ENCODE assay signal across 8 cellular contexts in genomic region chr3:194133661-194134230, GRCh38. TPM values are rescaled to one million over a fixed set of nuclear protein-coding genes. Genes with fewer than 3 reads are reported as not detected.
A peak's percentile ranks its signal among the peaks of the same experiment; 100 is the strongest.
DNase-seq lines count a peak whose midpoint lies in the region; ATAC-seq, FAIRE-seq and TF ChIP-seq lines count a peak whose summit lies in the region.

No MANE protein-coding gene starts in this region.

- H3K4me1 Mint-ChIP-seq in Caco-2 (ENCODE audit: low read depth, unreplicated experiment) (peaks cover 28% of the 10 kb centered on the region), activated B cell treated with CpG ODN at 0.5 μM for 24 hours (peaks cover 70% of the 10 kb centered on the region)
- peaks cover 30 to 70% (median 49%) of the 10 kb centered on the region in 4 donors for H3K4me1 Mint-ChIP-seq in naive thymus-derived CD8-positive, alpha-beta T cell

- CTCF ChIA-PET in Caco-2 (lab: Charles Lee) (interaction anchor here (0.6 to 3.0 kb wide), 5 partner anchors 8 to 468 kb away, joined by 3 to 23 read pairs (median 5); no protein-coding TSS in a partner anchor), activated B cell treated with CpG ODN at 0.5 μM for 24 hours (lab: Charles Lee) (interaction anchor here (1.5 to 6.8 kb wide), 3 partner anchors 30 to 182 kb away, joined by 3 to 44 read pairs (median 43); no protein-coding TSS in a partner anchor)

- DNase-seq in Caco-2 = peak; percentile 76 to 84
- peak; percentile 53 for DNase-seq in activated B cell treated with CpG ODN at 0.5 μM for 24 hours
- no peak for DNase-seq in esophagus muscularis mucosa (ENCODE audit: extremely low spot score)
- DNase-seq in naive thymus-derived CD8-positive, alpha-beta T cell = peak in 1 of 10 donors; percentile 21
- peak; percentile 35 for DNase-seq in urothelium cell line (ENCODE audit: low spot score)

- H3K27me3 Mint-ChIP-seq in Caco-2 (ENCODE audit: insufficient read depth, unreplicated experiment) (no peaks in the 10 kb centered on the region), activated B cell treated with CpG ODN at 0.5 μM for 24 hours (peaks cover 1% of the 10 kb centered on the region)
- peaks cover 23 to 71% (median 43%) of the 10 kb centered on the region in 5 donors for H3K27me3 Mint-ChIP-seq in naive thymus-derived CD8-positive, alpha-beta T cell

- intact Hi-C loops in Caco-2 (cut with micrococcal nuclease; ENCODE audit: unreplicated experiment) (loop anchor here (2.0 kb wide), 3 partner anchors 63 to 469 kb away; no protein-coding TSS in a partner anchor), activated B cell treated with CpG ODN at 0.5 μM for 24 hours (cut with micrococcal nuclease) (loop anchor here (5.0 to 10.0 kb wide), 3 partner anchors 351 to 449 kb away; partner anchors contain the start of gene ATP13A3), esophagus muscularis mucosa (cut with DNase I) (loop anchor here (2.0 to 10.0 kb wide), 3 partner anchors 61 to 269 kb away; no protein-coding TSS in a partner anchor)

- peak overlapping the region; percentile 95 for H3K27ac Mint-ChIP-seq in Caco-2 (ENCODE audit: unreplicated experiment)
- H3K27ac Mint-ChIP-seq in activated B cell treated with CpG ODN at 0.5 μM for 24 hours = peak overlapping the region; percentile 97
- H3K27ac Mint-ChIP-seq in naive thymus-derived CD8-positive, alpha-beta T cell = peak overlapping the region; percentile 1 to 96 (median 62)

- 6% methylated on average over 41 of the region's 41 CpGs for WGBS in HUES64
- 10% methylated on average over 36 of the region's 41 CpGs for WGBS in esophagus muscularis mucosa

- peak overlapping the region; percentile 61 for H3K4me3 ChIP-seq in Caco-2 (ENCODE audit: low read depth, low read length)
- peak overlapping the region; percentile 39 for H3K4me3 ChIP-seq in HUES64 (ENCODE audit: low read length)
- H3K4me3 ChIP-seq in esophagus muscularis mucosa = peak overlapping the region; percentile 74 to 80 (median 76)

- H3K9me3 ChIP-seq in Caco-2 = no peaks in the 10 kb centered on the region
- no peaks in the 10 kb centered on the region for H3K9me3 ChIP-seq in HUES64 (ENCODE audit: insufficient read depth, low read depth, low read length)
- H3K9me3 ChIP-seq in esophagus muscularis mucosa = no peaks in the 10 kb centered on the region

- H3K36me3 Mint-ChIP-seq in Caco-2 (ENCODE audit: insufficient read depth, unreplicated experiment) = peaks cover 60% of the 10 kb centered on the region
- H3K36me3 Mint-ChIP-seq in activated B cell treated with CpG ODN at 0.5 μM for 24 hours (ENCODE audit: low read depth) = peaks cover 4% of the 10 kb centered on the region
- H3K36me3 Mint-ChIP-seq in naive thymus-derived CD8-positive, alpha-beta T cell = peaks cover 0 to 2% (median 0%) of the 10 kb centered on the region in 3 donors

- H3K9me3 Mint-ChIP-seq in Caco-2 (ENCODE audit: unreplicated experiment) (no peaks in the 10 kb centered on the region), activated B cell treated with CpG ODN at 0.5 μM for 24 hours (no peaks in the 10 kb centered on the region)
- H3K9me3 Mint-ChIP-seq in naive thymus-derived CD8-positive, alpha-beta T cell = no peaks in the 10 kb centered on the region

- TF ChIP-seq POLR2A in esophagus muscularis mucosa (IDR thresholded peaks at IDR 0.05; ENCODE audit: low read depth) = no peak
- TF ChIP-seq POLR2A in GM18505 (IDR thresholded peaks at IDR 0.05; ENCODE audit: borderline replicate concordance, extremely low read depth, insufficient read depth, insufficient read length) = no peak

- H3K4me3 Mint-ChIP-seq in Caco-2 (ENCODE audit: unreplicated experiment) = peak overlapping the region; percentile 91
- H3K4me3 Mint-ChIP-seq in activated B cell treated with CpG ODN at 0.5 μM for 24 hours = peak overlapping the region; percentile 87
- H3K4me3 Mint-ChIP-seq in naive thymus-derived CD8-positive, alpha-beta T cell = peak overlapping the region; percentile 71 to 93 (median 85)

- peak overlapping the region; percentile 2; the same call in 1 of the 2 replicates for H3K9ac ChIP-seq in HUES64 (ENCODE audit: low read depth, low read length)

- FAIRE-seq in urothelium cell line (lab: Jason Lieb, UNC) = no peak

- H3K36me3 ChIP-seq in Caco-2 (ENCODE audit: control insufficient read depth, insufficient read depth, low read length) = peaks cover 7% of the 10 kb centered on the region
- peaks cover 6% of the 10 kb centered on the region; the same call in 1 of the 2 replicates for H3K36me3 ChIP-seq in HUES64 (ENCODE audit: insufficient read depth, low read length)
- H3K36me3 ChIP-seq in esophagus muscularis mucosa = peaks cover 0 to 9% (median 0%) of the 10 kb centered on the region in 4 donors

- BruUV-seq in Caco-2 (replicated peaks; lab: Mats Ljungman, UMichigan) = no TSS peak

- POLR2A ChIA-PET in Caco-2 (lab: Charles Lee) (interaction anchor here (0.5 to 3.0 kb wide), 12 partner anchors 10 to 353 kb away, joined by 3 to 25 read pairs (median 4); no protein-coding TSS in a partner anchor), activated B cell treated with CpG ODN at 0.5 μM for 24 hours (lab: Charles Lee) (interaction anchor here (0.7 to 15.3 kb wide), 7 partner anchors 28 to 173 kb away, joined by 3 to 465 read pairs (median 4); no protein-coding TSS in a partner anchor)
- POLR2A ChIA-PET in naive thymus-derived CD8-positive, alpha-beta T cell (lab: Charles Lee) = interaction anchor here (1.8 kb wide), 1 partner anchor 29 kb away, joined by 5 read pairs; no protein-coding TSS in a partner anchor

- no peak for TF ChIP-seq CTCF in Caco-2 (IDR thresholded peaks at IDR 0.05; ENCODE audit: insufficient read depth in 1 of 2, low read depth in 1 of 2, low read length in 1 of 2, severe bottlenecking in 1 of 2, unreplicated experiment in 1 of 2)
- no peak for TF ChIP-seq CTCF in activated B cell treated with CpG ODN at 0.5 μM for 24 hours (IDR thresholded peaks at IDR 0.05)
- no peak for TF ChIP-seq CTCF in esophagus muscularis mucosa (IDR thresholded peaks at IDR 0.05)

- H3K27ac ChIP-seq in HUES64 (ENCODE audit: low read depth, low read length) (peak overlapping the region; percentile 54; the same call in 1 of the 2 replicates), esophagus muscularis mucosa (replicated peaks in 1 of 4) (peak overlapping the region; percentile 93 to 98 (median 96))

- H3K4me1 ChIP-seq in Caco-2 = peaks cover 40% of the 10 kb centered on the region
- peaks cover 61% of the 10 kb centered on the region for H3K4me1 ChIP-seq in HUES64 (ENCODE audit: insufficient read depth, low read length)
- H3K4me1 ChIP-seq in esophagus muscularis mucosa = peaks cover 34 to 81% (median 69%) of the 10 kb centered on the region in 4 donors

- ATAC-seq in activated B cell treated with CpG ODN at 0.5 μM for 24 hours (ENCODE audit: low read depth) = no peak
- ATAC-seq in naive thymus-derived CD8-positive, alpha-beta T cell = no peak
- no peak for ATAC-seq in HG03521 (IDR thresholded peaks at IDR 0.05; ENCODE audit: unreplicated experiment)
- no peak for ATAC-seq in GM18505 (IDR thresholded peaks at IDR 0.05; ENCODE audit: unreplicated experiment)

- H3K27me3 ChIP-seq in Caco-2 (replicated peaks; ENCODE audit: control insufficient read depth, insufficient read depth, low read length) (no peaks in the 10 kb centered on the region), HUES64 (ENCODE audit: insufficient read depth, low read length) (peaks cover 44% of the 10 kb centered on the region), esophagus muscularis mucosa (no peaks in the 10 kb centered on the region)

- no peak for TF ChIP-seq EP300 in esophagus muscularis mucosa (IDR thresholded peaks at IDR 0.05)

RNA-seq across cellular contexts. Expression of gene HES1, which starts 2.2 kb away (rescaled TPM):
- 123 and 128 TPM in 2 replicates for total RNA-seq in Caco-2 (2022)
- 22.4 TPM for polyA plus RNA-seq in HUES64 (2013, experiment 1 of 2)
- 26.6 TPM for polyA plus RNA-seq in HUES64 (2013, experiment 2 of 2)
- 5.0 and 5.9 TPM in 2 replicates for total RNA-seq in activated B cell treated with CpG ODN at 0.5 μM for 24 hours
- total RNA-seq in esophagus muscularis mucosa = 10 to 100 TPM; 12.0 to 32.3 (median 26.9) TPM
- total RNA-seq in naive thymus-derived CD8-positive, alpha-beta T cell = not detected
- not detected for polyA plus RNA-seq in naive thymus-derived CD8-positive, alpha-beta T cell
